1 cellular context compared by ENCODE assay signal in the genomic region with DNA sequence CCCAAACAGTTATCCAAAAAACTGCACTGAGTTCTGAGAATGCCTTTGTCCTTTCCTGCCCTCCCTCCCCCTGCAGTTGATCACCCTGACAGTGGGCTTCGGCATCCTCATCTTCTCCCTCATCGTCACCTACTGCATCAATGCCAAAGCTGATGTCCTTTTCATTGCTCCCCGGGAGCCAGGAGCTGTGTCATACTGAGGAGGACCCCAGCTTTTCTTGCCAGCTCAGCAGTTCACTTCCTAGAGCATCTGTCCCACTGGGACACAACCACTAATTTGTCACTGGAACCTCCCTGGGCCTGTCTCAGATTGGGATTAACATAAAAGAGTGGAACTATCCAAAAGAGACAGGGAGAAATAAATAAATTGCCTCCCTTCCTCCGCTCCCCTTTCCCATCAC.
TF ChIP-seq lines count a peak whose summit lies in the region.

No MANE protein-coding gene starts in this region.

TF ChIP-seq in HepG2, 621 proteins besides CTCF, POLR2A, EP300 and RAD21:
- TF ChIP-seq, protein P1, sequence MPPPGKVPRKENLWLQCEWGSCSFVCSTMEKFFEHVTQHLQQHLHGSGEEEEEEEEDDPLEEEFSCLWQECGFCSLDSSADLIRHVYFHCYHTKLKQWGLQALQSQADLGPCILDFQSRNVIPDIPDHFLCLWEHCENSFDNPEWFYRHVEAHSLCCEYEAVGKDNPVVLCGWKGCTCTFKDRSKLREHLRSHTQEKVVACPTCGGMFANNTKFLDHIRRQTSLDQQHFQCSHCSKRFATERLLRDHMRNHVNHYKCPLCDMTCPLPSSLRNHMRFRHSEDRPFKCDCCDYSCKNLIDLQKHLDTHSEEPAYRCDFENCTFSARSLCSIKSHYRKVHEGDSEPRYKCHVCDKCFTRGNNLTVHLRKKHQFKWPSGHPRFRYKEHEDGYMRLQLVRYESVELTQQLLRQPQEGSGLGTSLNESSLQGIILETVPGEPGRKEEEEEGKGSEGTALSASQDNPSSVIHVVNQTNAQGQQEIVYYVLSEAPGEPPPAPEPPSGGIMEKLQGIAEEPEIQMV (CRISPR knock-in tag; IDR thresholded peaks at IDR 0.05; ENCODE audit: low read depth) = no peak
- TF ChIP-seq MAFK (conservative IDR thresholded peaks at IDR 0.05 in 1 of 2, IDR thresholded peaks at IDR 0.05 in 1 of 2; ENCODE audit: low read length in 2 of 2) = peak; percentile 49 to 58
